ENCODE assay signal across 14 cellular contexts in the genomic region with DNA sequence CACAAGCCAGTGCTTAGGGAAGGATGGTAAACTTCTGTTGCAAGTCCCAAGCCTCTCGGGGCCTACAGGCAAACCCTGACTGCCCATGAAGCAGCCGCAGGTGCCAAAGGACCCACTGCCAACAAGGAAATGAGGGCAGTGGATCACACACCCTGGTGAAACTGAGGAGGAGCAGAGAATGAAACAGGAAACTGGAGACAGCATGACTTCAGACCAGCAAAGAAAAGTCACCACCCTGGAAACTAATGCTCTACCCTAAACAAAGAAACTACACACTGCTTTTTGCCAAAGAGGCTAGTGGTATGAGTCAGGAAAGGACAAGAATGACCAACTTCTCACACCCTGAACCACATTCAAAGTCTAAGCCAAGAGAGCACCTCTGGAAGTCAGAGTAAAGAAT.
DNase-seq lines count a peak whose midpoint lies in the region; ATAC-seq, FAIRE-seq and TF ChIP-seq lines count a peak whose summit lies in the region.
"Had no signal": no experiment of that assay in that cellular context is flagged by ENCODE, and none has a peak within 500 bp of the region (broad histone marks: within the 10 kb centered on the region; RNA-seq: fewer than 3 reads in every experiment).

No MANE protein-coding gene starts in this region.

- H3K4me3 ChIP-seq in RWPE2 (ENCODE audit: severe bottlenecking) (no peak overlapping the region), kidney (ENCODE audit: low read length in 2 of 2) (no peak overlapping the region), vagina (no peak overlapping the region)
- H3K4me3 ChIP-seq: A549 had no signal

- H3K27me3 Mint-ChIP-seq in activated T-cell treated with anti-CD3 and anti-CD28 coated beads, Interleukin-2, amount 50 U/mL, for 72 hours (ENCODE audit: low read depth): peaks cover 51% of the 10 kb centered on the region
- peaks cover 18% of the 10 kb centered on the region for H3K27me3 Mint-ChIP-seq in activated T-cell treated with anti-CD3 and anti-CD28 coated beads, Interleukin-2, amount 50 U/mL, for 4 hours (ENCODE audit: low read depth)

- no peak overlapping the region for H3K27ac Mint-ChIP-seq in activated T-cell treated with anti-CD3 and anti-CD28 coated beads, Interleukin-2, amount 50 U/mL, for 72 hours
- H3K27ac Mint-ChIP-seq: activated naive CD4-positive, alpha-beta T cell treated with anti-CD3 and anti-CD28 coated beads, Interleukin-2, amount 50 U/mL, for 24 hours; IgD-negative memory B cell had no signal

- TF ChIP-seq CTCF in RWPE2 (IDR thresholded peaks at IDR 0.05; ENCODE audit: poor library complexity, severe bottlenecking): no peak
- TF ChIP-seq CTCF in kidney (IDR thresholded peaks at IDR 0.05; ENCODE audit: borderline replicate concordance, extremely low read depth, insufficient read depth): no peak
- TF ChIP-seq CTCF in vagina (IDR thresholded peaks at IDR 0.05): no peak

- H3K4me1 Mint-ChIP-seq in activated T-cell treated with anti-CD3 and anti-CD28 coated beads, Interleukin-2, amount 50 U/mL, for 72 hours (ENCODE audit: low read depth): no peaks in the 10 kb centered on the region
- no peaks in the 10 kb centered on the region for H3K4me1 Mint-ChIP-seq in activated T-cell treated with anti-CD3 and anti-CD28 coated beads, Interleukin-2, amount 50 U/mL, for 4 hours (ENCODE audit: low read depth)
- H3K4me1 Mint-ChIP-seq: activated naive CD4-positive, alpha-beta T cell treated with anti-CD3 and anti-CD28 coated beads, Interleukin-2, amount 50 U/mL, for 24 hours had no signal

- H3K36me3 Mint-ChIP-seq in activated T-cell treated with anti-CD3 and anti-CD28 coated beads, Interleukin-2, amount 50 U/mL, for 72 hours (ENCODE audit: insufficient read depth in 2 of 2): no peaks in the 10 kb centered on the region
- no peaks in the 10 kb centered on the region for H3K36me3 Mint-ChIP-seq in activated T-cell treated with anti-CD3 and anti-CD28 coated beads, Interleukin-2, amount 50 U/mL, for 4 hours (ENCODE audit: insufficient read depth)
- H3K36me3 Mint-ChIP-seq: activated naive CD4-positive, alpha-beta T cell treated with anti-CD3 and anti-CD28 coated beads, Interleukin-2, amount 50 U/mL, for 24 hours had no signal

- no peak for TF ChIP-seq POLR2A in vagina (IDR thresholded peaks at IDR 0.05)

- H3K4me1 ChIP-seq in RWPE2 (ENCODE audit: insufficient read depth, poor library complexity, severe bottlenecking): peaks cover 7% of the 10 kb centered on the region
- H3K4me1 ChIP-seq in kidney (ENCODE audit: control insufficient read depth in 1 of 2, insufficient read depth in 1 of 2, low read depth in 1 of 2, low read length in 2 of 2): no peaks in the 10 kb centered on the region
- peaks cover 39% of the 10 kb centered on the region for H3K4me1 ChIP-seq in vagina
- H3K4me1 ChIP-seq: A549 had no signal

- no peak overlapping the region for H3K9ac ChIP-seq in kidney (ENCODE audit: low read length in 2 of 2)

- no peak for DNase-seq in activated T-cell treated with anti-CD3 and anti-CD28 coated beads, Interleukin-2, amount 50 U/mL, for 72 hours
- no peak for DNase-seq in activated T-cell treated with anti-CD3 and anti-CD28 coated beads, Interleukin-2, amount 50 U/mL, for 4 hours
- DNase-seq in RWPE2 (ENCODE audit: low spot score) (no peak), kidney (peak; percentile 83), vagina (ENCODE audit: extremely low spot score in 2 of 2) (no peak), NCI-H82 (lab: John Stamatoyannopoulos, UW) (no peak), NCI-H1417 (lab: John Stamatoyannopoulos, UW) (no peak)
- DNase-seq: activated CD4-positive, alpha-beta T cell treated with anti-CD3 and anti-CD28 coated beads, Interleukin-2, amount 50 U/mL, for 4 hours; effector CD4-positive, alpha-beta T cell; NCI-H446 had no signal

- H3K9me3 Mint-ChIP-seq in activated T-cell treated with anti-CD3 and anti-CD28 coated beads, Interleukin-2, amount 50 U/mL, for 72 hours: peaks cover 0 to 3% of the 10 kb centered on the region in 2 donors
- no peaks in the 10 kb centered on the region for H3K9me3 Mint-ChIP-seq in activated T-cell treated with anti-CD3 and anti-CD28 coated beads, Interleukin-2, amount 50 U/mL, for 4 hours
- H3K9me3 Mint-ChIP-seq: activated naive CD4-positive, alpha-beta T cell treated with anti-CD3 and anti-CD28 coated beads, Interleukin-2, amount 50 U/mL, for 24 hours; IgD-negative memory B cell had no signal

- FAIRE-seq in kidney (lab: Jason Lieb, UNC): no peak
- FAIRE-seq: A549 had no signal

- H3K27me3 ChIP-seq in RWPE2 (ENCODE audit: insufficient read depth, poor library complexity, severe bottlenecking): no peaks in the 10 kb centered on the region
- H3K27me3 ChIP-seq in vagina: no peaks in the 10 kb centered on the region

- H3K27ac ChIP-seq in RWPE2 (ENCODE audit: poor library complexity, severe bottlenecking) (no peak overlapping the region), kidney (ENCODE audit: low read depth in 2 of 2, low read length in 2 of 2) (no peak overlapping the region), vagina (peak overlapping the region; percentile 63)
- H3K27ac ChIP-seq: A549 had no signal

- H3K9me3 ChIP-seq in RWPE2 (ENCODE audit: severe bottlenecking) (no peaks in the 10 kb centered on the region), kidney (ENCODE audit: control insufficient read depth in 1 of 2, low read length in 2 of 2) (no peaks in the 10 kb centered on the region), vagina (no peaks in the 10 kb centered on the region)
- H3K9me3 ChIP-seq: A549 had no signal

- ATAC-seq in activated T-cell treated with anti-CD3 and anti-CD28 coated beads, Interleukin-2, amount 50 U/mL, for 72 hours (replicated peaks in 1 of 2): peak; percentile 32 to 51
- no peak for ATAC-seq in activated T-cell treated with anti-CD3 and anti-CD28 coated beads, Interleukin-2, amount 50 U/mL, for 4 hours
- ATAC-seq in RWPE2 (ENCODE audit: low read depth) (peak; percentile 26; the same call in 2 of the 3 replicates), GM19023 (IDR thresholded peaks at IDR 0.05; ENCODE audit: unreplicated experiment) (no peak)
- ATAC-seq: A549 had no signal

- H3K36me3 ChIP-seq in RWPE2 (ENCODE audit: low read depth) (no peaks in the 10 kb centered on the region), kidney (ENCODE audit: control insufficient read depth in 1 of 2, insufficient read depth in 2 of 2, low read length in 2 of 2) (no peaks in the 10 kb centered on the region), vagina (no peaks in the 10 kb centered on the region)

- intact Hi-C loops in kidney (cut with DNase I) (no loop called here), vagina (cut with DNase I) (no loop called here)

- H3K4me3 Mint-ChIP-seq in activated T-cell treated with anti-CD3 and anti-CD28 coated beads, Interleukin-2, amount 50 U/mL, for 72 hours: no peak overlapping the region
- H3K4me3 Mint-ChIP-seq in activated T-cell treated with anti-CD3 and anti-CD28 coated beads, Interleukin-2, amount 50 U/mL, for 4 hours: no peak overlapping the region
- H3K4me3 Mint-ChIP-seq: activated naive CD4-positive, alpha-beta T cell treated with anti-CD3 and anti-CD28 coated beads, Interleukin-2, amount 50 U/mL, for 24 hours; IgD-negative memory B cell had no signal

Comparison
In these comparisons a context has a peak if more than half of its experiments do, and no peak if none do; other contexts are left out.
1. ATAC-seq: peak in activated T-cell treated with anti-CD3 and anti-CD28 coated beads, Interleukin-2, amount 50 U/mL, for 72 hours (2 of 2) and RWPE2 (single experiment); none in activated T-cell treated with anti-CD3 and anti-CD28 coated beads, Interleukin-2, amount 50 U/mL, for 4 hours (0 of 2) and GM19023 (single experiment).